ENCODE assay signal across 1 cellular context in the genomic region with DNA sequence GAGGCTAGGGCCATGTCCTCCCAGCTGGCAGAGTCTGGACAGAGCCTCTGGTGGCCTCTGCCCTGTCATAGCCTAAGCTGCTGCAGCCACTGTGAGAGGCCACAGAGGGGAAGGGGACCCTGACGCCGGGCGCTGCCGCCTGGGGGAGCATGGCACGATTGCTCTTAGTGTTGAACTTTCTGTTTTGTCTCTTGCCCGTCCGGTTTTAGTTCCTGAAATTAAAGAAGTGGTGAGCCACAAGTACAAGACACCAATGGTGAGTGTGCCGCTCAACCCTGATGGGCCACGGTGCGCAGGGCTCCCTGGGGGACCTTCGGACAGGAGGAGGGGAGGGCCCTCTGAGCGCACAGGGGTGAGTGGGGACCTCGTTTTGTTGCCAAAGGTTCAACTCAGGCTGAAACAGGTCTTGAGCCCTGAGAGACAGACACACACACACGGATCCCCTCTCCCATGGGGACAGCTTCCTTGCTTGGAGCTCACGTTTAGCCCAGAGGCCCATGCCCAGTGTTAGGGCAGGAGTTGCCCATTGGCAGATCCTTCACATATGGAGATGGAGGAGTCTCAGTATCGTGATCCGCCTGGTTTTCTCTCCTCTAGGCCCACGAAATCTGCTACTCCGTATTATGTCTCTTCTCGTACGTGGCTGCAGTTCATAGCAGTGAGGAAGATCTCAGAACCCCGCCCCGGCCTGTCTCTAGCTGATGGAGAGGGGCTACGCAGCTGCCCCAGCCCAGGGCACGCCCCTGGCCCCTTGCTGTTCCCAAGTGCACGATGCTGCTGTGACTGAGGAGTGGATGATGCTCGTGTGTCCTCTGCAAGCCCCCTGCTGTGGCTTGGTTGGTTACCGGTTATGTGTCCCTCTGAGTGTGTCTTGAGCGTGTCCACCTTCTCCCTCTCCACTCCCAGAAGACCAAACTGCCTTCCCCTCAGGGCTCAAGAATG.
TF ChIP-seq lines count a peak whose summit lies in the region.

No MANE protein-coding gene starts in this region.

TF ChIP-seq in SK-N-SH treated with all-trans-retinoic acid at 6 μM for 48 hours, 23 proteins besides CTCF, POLR2A, EP300 and RAD21:
- TF ChIP-seq, protein P1, sequence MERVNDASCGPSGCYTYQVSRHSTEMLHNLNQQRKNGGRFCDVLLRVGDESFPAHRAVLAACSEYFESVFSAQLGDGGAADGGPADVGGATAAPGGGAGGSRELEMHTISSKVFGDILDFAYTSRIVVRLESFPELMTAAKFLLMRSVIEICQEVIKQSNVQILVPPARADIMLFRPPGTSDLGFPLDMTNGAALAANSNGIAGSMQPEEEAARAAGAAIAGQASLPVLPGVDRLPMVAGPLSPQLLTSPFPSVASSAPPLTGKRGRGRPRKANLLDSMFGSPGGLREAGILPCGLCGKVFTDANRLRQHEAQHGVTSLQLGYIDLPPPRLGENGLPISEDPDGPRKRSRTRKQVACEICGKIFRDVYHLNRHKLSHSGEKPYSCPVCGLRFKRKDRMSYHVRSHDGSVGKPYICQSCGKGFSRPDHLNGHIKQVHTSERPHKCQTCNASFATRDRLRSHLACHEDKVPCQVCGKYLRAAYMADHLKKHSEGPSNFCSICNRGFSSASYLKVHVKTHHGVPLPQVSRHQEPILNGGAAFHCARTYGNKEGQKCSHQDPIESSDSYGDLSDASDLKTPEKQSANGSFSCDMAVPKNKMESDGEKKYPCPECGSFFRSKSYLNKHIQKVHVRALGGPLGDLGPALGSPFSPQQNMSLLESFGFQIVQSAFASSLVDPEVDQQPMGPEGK (CRISPR knock-in tag; IDR thresholded peaks at IDR 0.05; ENCODE audit: borderline replicate concordance) = no peak
- no peak for TF ChIP-seq RARB (CRISPR knock-in tag; IDR thresholded peaks at IDR 0.05)
